In genomic region chr2:25340340-25340886, GRCh38 we compare ENCODE assay signal across 8 cellular contexts.
DNase-seq lines count a peak whose midpoint lies in the region; ATAC-seq lines count a peak whose summit lies in the region.

No MANE protein-coding gene starts in this region.

- H3K4me3 Mint-ChIP-seq in stimulated activated effector memory CD8-positive, alpha-beta T cell treated with anti-CD3 and anti-CD28 coated beads, Interleukin-12 subunit alpha, Interleukin-12 subunit beta, amount 100 ng/mL, for 72 hours = peak overlapping the region; percentile 65

- H3K4me1 ChIP-seq in ES-I3 (ENCODE audit: insufficient read depth, low read length) = peaks cover 21% of the 10 kb centered on the region; the same call in 1 of the 2 replicates
- no peaks in the 10 kb centered on the region for H3K4me1 ChIP-seq in adipocyte (ENCODE audit: control insufficient read depth, insufficient read depth, low read length)

- no peaks in the 10 kb centered on the region for H3K27me3 ChIP-seq in adipocyte (replicated peaks; ENCODE audit: control insufficient read depth, insufficient read depth, low read length)

- H3K27ac Mint-ChIP-seq in stimulated activated effector memory CD8-positive, alpha-beta T cell treated with anti-CD3 and anti-CD28 coated beads, Interleukin-12 subunit alpha, Interleukin-12 subunit beta, amount 100 ng/mL, for 72 hours = peak overlapping the region; percentile 74

- H3K9ac ChIP-seq in ES-I3 (ENCODE audit: low read depth, low read length) (peak overlapping the region; percentile 55; the same call in 1 of the 2 replicates), adipocyte (ENCODE audit: low read length) (peak overlapping the region; percentile 62)

- H3K4me1 Mint-ChIP-seq in stimulated activated effector memory CD8-positive, alpha-beta T cell treated with anti-CD3 and anti-CD28 coated beads, Interleukin-12 subunit alpha, Interleukin-12 subunit beta, amount 100 ng/mL, for 72 hours = peaks cover 44% of the 10 kb centered on the region

- no peak for ATAC-seq in stimulated activated effector memory CD8-positive, alpha-beta T cell treated with anti-CD3 and anti-CD28 coated beads, Interleukin-12 subunit alpha, Interleukin-12 subunit beta, amount 100 ng/mL, for 72 hours
- ATAC-seq in GM18907 (IDR thresholded peaks at IDR 0.05; ENCODE audit: unreplicated experiment) = no peak

- H3K36me3 ChIP-seq in ES-I3 (ENCODE audit: insufficient read depth, low read length) = no peaks in the 10 kb centered on the region
- no peaks in the 10 kb centered on the region for H3K36me3 ChIP-seq in adipocyte (ENCODE audit: control insufficient read depth, insufficient read depth, low read length, severe bottlenecking)

- DNase-seq in NCI-H1105 (lab: John Stamatoyannopoulos, UW) (peak; percentile 38), adipocyte (ENCODE audit: low read depth) (peak; percentile 40), iPS-NIHi11 (ENCODE audit: low spot score) (peak; percentile 63), HuH-7.5 (ENCODE audit: low spot score) (no peak)
- DNase-seq in stimulated activated effector memory CD8-positive, alpha-beta T cell treated with anti-CD3 and anti-CD28 coated beads, Interleukin-12 subunit alpha, Interleukin-12 subunit beta, amount 100 ng/mL, for 72 hours (ENCODE audit: low spot score in 2 of 2) = no peak
- DNase-seq in stimulated activated CD4-positive, alpha-beta T cell treated with anti-CD3 and anti-CD28 coated beads, Interleukin-12 subunit alpha, Interleukin-12 subunit beta, amount 100 ng/mL, for 4 hours = no peak

- H3K36me3 Mint-ChIP-seq in stimulated activated effector memory CD8-positive, alpha-beta T cell treated with anti-CD3 and anti-CD28 coated beads, Interleukin-12 subunit alpha, Interleukin-12 subunit beta, amount 100 ng/mL, for 72 hours = peaks cover 15% of the 10 kb centered on the region

- peak overlapping the region; percentile 78 for H3K4me3 ChIP-seq in adipocyte (ENCODE audit: low read length)

- no peaks in the 10 kb centered on the region for H3K9me3 Mint-ChIP-seq in stimulated activated effector memory CD8-positive, alpha-beta T cell treated with anti-CD3 and anti-CD28 coated beads, Interleukin-12 subunit alpha, Interleukin-12 subunit beta, amount 100 ng/mL, for 72 hours

- H3K9me3 ChIP-seq in ES-I3 (ENCODE audit: control insufficient read depth, insufficient read depth, low read length) = no peaks in the 10 kb centered on the region
- no peaks in the 10 kb centered on the region for H3K9me3 ChIP-seq in adipocyte (ENCODE audit: control insufficient read depth, low read length)

Comparison
In these comparisons a context has a peak if more than half of its experiments do, and no peak if none do; other contexts are left out.
1. DNase-seq: peak in NCI-H1105 (single experiment), adipocyte (single experiment) and iPS-NIHi11 (single experiment); none in stimulated activated effector memory CD8-positive, alpha-beta T cell treated with anti-CD3 and anti-CD28 coated beads, Interleukin-12 subunit alpha, Interleukin-12 subunit beta, amount 100 ng/mL, for 72 hours (0 of 2), HuH-7.5 (single experiment) and stimulated activated CD4-positive, alpha-beta T cell treated with anti-CD3 and anti-CD28 coated beads, Interleukin-12 subunit alpha, Interleukin-12 subunit beta, amount 100 ng/mL, for 4 hours (single experiment).